In genomic region chr9:18821794-18822193, GRCh38 we compare ENCODE assay signal across 13 cellular contexts.
DNase-seq lines count a peak whose midpoint lies in the region; ATAC-seq and TF ChIP-seq lines count a peak whose summit lies in the region.
"Had no signal": no experiment of that assay in that cellular context is flagged by ENCODE, and none has a peak within 500 bp of the region (broad histone marks: within the 10 kb centered on the region; RNA-seq: fewer than 3 reads in every experiment).

No MANE protein-coding gene starts in this region.

- no peak for TF ChIP-seq CTCF in kidney epithelial cell (IDR thresholded peaks at IDR 0.05; ENCODE audit: insufficient read depth, low read length, poor library complexity, severe bottlenecking)
- TF ChIP-seq CTCF in CD8-positive, alpha-beta T cell (IDR thresholded peaks at IDR 0.05) = no peak

- H3K9me3 Mint-ChIP-seq in CD8-positive, alpha-beta T cell = no peaks in the 10 kb centered on the region
- H3K9me3 Mint-ChIP-seq: mesothelial cell of epicardium had no signal

- peaks cover 1% of the 10 kb centered on the region for H3K36me3 ChIP-seq in kidney epithelial cell (ENCODE audit: control insufficient read depth, insufficient read depth, low read length)
- H3K36me3 ChIP-seq in effector memory CD4-positive, alpha-beta T cell (ENCODE audit: control insufficient read depth, insufficient read depth, low read length) = no peaks in the 10 kb centered on the region
- no peaks in the 10 kb centered on the region for H3K36me3 ChIP-seq in CD8-positive, alpha-beta T cell (ENCODE audit: insufficient read depth, low read length)
- H3K36me3 ChIP-seq: SJSA1 had no signal

- H3K9me3 ChIP-seq in effector memory CD4-positive, alpha-beta T cell (ENCODE audit: control insufficient read depth, low read length) = no peaks in the 10 kb centered on the region
- H3K9me3 ChIP-seq in CD8-positive, alpha-beta T cell (ENCODE audit: low read length) = no peaks in the 10 kb centered on the region
- H3K9me3 ChIP-seq: SJSA1 had no signal

- H3K36me3 Mint-ChIP-seq in CD8-positive, alpha-beta T cell = no peaks in the 10 kb centered on the region

- POLR2A ChIA-PET in CD8-positive, alpha-beta T cell (lab: Charles Lee) = no interaction called here

- no peak for ATAC-seq in CD8-positive, alpha-beta T cell
- ATAC-seq: GM12878 had no signal

- no peaks in the 10 kb centered on the region for H3K4me1 ChIP-seq in effector memory CD4-positive, alpha-beta T cell (ENCODE audit: control insufficient read depth, insufficient read depth, low read length, poor library complexity, severe bottlenecking)
- peaks cover 9% of the 10 kb centered on the region for H3K4me1 ChIP-seq in CD8-positive, alpha-beta T cell (ENCODE audit: insufficient read depth, low read length)
- H3K4me1 ChIP-seq: SJSA1 had no signal

- H3K27ac ChIP-seq in substantia nigra (ENCODE audit: low read depth, low read length, poor library complexity, severe bottlenecking) = no peak overlapping the region
- no peak overlapping the region for H3K27ac ChIP-seq in effector memory CD4-positive, alpha-beta T cell (ENCODE audit: insufficient read depth, low read length, poor library complexity, severe bottlenecking)
- no peak overlapping the region for H3K27ac ChIP-seq in CD8-positive, alpha-beta T cell (ENCODE audit: low read depth, low read length)
- H3K27ac ChIP-seq: SJSA1 had no signal

- H3K27me3 ChIP-seq in kidney epithelial cell (ENCODE audit: control insufficient read depth, insufficient read depth, low read length) = no peaks in the 10 kb centered on the region
- H3K27me3 ChIP-seq in effector memory CD4-positive, alpha-beta T cell (replicated peaks; ENCODE audit: control insufficient read depth, insufficient read depth, low read length, poor library complexity, severe bottlenecking) = no peaks in the 10 kb centered on the region
- no peaks in the 10 kb centered on the region for H3K27me3 ChIP-seq in CD8-positive, alpha-beta T cell (ENCODE audit: insufficient read depth, low read length)
- H3K27me3 ChIP-seq: SJSA1 had no signal

- TF ChIP-seq EP300 in Ishikawa (IDR thresholded peaks at IDR 0.05; ENCODE audit: borderline replicate concordance) = 0 out of 2 replicates have a peak, but pooled peaks have one; percentile 37

- peaks cover 8% of the 10 kb centered on the region for H3K4me1 Mint-ChIP-seq in CD8-positive, alpha-beta T cell (ENCODE audit: low read depth)

- no peak overlapping the region for H3K4me3 Mint-ChIP-seq in CD8-positive, alpha-beta T cell
- H3K4me3 Mint-ChIP-seq: mesothelial cell of epicardium had no signal

- DNase-seq in DMS53 treated with DMSO at 0.1 percent for 48 hours (lab: John Stamatoyannopoulos, UW; ENCODE audit: unreplicated experiment) (peak; percentile 84), RPMI7951 (ENCODE audit: low read depth) (peak; percentile 47), kidney epithelial cell (ENCODE audit: low read depth) (peak; percentile 23), substantia nigra (lab: John Stamatoyannopoulos, UW) (no peak), OCI-M1 (lab: John Stamatoyannopoulos, UW) (no peak)
- DNase-seq in effector memory CD4-positive, alpha-beta T cell = no peak
- no peak for DNase-seq in CD8-positive, alpha-beta T cell
- DNase-seq: activated T-cell treated with anti-CD3 and anti-CD28 coated beads, Interleukin-2, amount 50 U/mL, for 1 hour; NCI-H226 had no signal

- no peak for TF ChIP-seq RAD21 in Ishikawa (IDR thresholded peaks at IDR 0.05; ENCODE audit: low read depth)

- intact Hi-C loops in CD8-positive, alpha-beta T cell (cut with DNase I, micrococcal nuclease) = no loop called here

- no peak overlapping the region for H3K27ac Mint-ChIP-seq in CD8-positive, alpha-beta T cell
- H3K27ac Mint-ChIP-seq: mesothelial cell of epicardium had no signal

- H3K4me3 ChIP-seq in kidney epithelial cell (ENCODE audit: low read depth, low read length) = no peak overlapping the region
- H3K4me3 ChIP-seq in effector memory CD4-positive, alpha-beta T cell (ENCODE audit: insufficient read depth, low read depth, low read length, poor library complexity, severe bottlenecking) = no peak overlapping the region
- no peak overlapping the region for H3K4me3 ChIP-seq in CD8-positive, alpha-beta T cell (ENCODE audit: low read depth, low read length)
- H3K4me3 ChIP-seq: GM12878, SJSA1 had no signal

- CTCF ChIA-PET in CD8-positive, alpha-beta T cell (lab: Charles Lee) = no interaction called here

- no peaks in the 10 kb centered on the region for H3K27me3 Mint-ChIP-seq in CD8-positive, alpha-beta T cell (ENCODE audit: low read depth)

TF ChIP-seq in Ishikawa, 13 proteins besides CTCF, POLR2A, EP300 and RAD21:
- TF ChIP-seq EGR1 (IDR thresholded peaks at IDR 0.05) (no peak), TAF1 (IDR thresholded peaks at IDR 0.05; ENCODE audit: low read depth) (no peak), FOXM1 (IDR thresholded peaks at IDR 0.05; ENCODE audit: borderline replicate concordance, low read depth) (no peak), TCF12 (IDR thresholded peaks at IDR 0.05; ENCODE audit: low read depth) (no peak), CEBPB (IDR thresholded peaks at IDR 0.05) (no peak), CREB1 (IDR thresholded peaks at IDR 0.05; ENCODE audit: low read depth) (no peak), YY1 (IDR thresholded peaks at IDR 0.05; ENCODE audit: low read depth) (no peak)
- TF ChIP-seq, protein P1, sequence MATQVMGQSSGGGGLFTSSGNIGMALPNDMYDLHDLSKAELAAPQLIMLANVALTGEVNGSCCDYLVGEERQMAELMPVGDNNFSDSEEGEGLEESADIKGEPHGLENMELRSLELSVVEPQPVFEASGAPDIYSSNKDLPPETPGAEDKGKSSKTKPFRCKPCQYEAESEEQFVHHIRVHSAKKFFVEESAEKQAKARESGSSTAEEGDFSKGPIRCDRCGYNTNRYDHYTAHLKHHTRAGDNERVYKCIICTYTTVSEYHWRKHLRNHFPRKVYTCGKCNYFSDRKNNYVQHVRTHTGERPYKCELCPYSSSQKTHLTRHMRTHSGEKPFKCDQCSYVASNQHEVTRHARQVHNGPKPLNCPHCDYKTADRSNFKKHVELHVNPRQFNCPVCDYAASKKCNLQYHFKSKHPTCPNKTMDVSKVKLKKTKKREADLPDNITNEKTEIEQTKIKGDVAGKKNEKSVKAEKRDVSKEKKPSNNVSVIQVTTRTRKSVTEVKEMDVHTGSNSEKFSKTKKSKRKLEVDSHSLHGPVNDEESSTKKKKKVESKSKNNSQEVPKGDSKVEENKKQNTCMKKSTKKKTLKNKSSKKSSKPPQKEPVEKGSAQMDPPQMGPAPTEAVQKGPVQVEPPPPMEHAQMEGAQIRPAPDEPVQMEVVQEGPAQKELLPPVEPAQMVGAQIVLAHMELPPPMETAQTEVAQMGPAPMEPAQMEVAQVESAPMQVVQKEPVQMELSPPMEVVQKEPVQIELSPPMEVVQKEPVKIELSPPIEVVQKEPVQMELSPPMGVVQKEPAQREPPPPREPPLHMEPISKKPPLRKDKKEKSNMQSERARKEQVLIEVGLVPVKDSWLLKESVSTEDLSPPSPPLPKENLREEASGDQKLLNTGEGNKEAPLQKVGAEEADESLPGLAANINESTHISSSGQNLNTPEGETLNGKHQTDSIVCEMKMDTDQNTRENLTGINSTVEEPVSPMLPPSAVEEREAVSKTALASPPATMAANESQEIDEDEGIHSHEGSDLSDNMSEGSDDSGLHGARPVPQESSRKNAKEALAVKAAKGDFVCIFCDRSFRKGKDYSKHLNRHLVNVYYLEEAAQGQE (IDR thresholded peaks at IDR 0.05; ENCODE audit: low read depth) = no peak
- TF ChIP-seq, protein P2, sequence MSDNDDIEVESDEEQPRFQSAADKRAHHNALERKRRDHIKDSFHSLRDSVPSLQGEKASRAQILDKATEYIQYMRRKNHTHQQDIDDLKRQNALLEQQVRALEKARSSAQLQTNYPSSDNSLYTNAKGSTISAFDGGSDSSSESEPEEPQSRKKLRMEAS (IDR thresholded peaks at IDR 0.05) = no peak

Comparison
In these comparisons a context has a peak if more than half of its experiments do, and no peak if none do; other contexts are left out.
1. DNase-seq: peak in DMS53 treated with DMSO at 0.1 percent for 48 hours (single experiment), RPMI7951 (single experiment) and kidney epithelial cell (single experiment); none in substantia nigra (0 of 49), effector memory CD4-positive, alpha-beta T cell (0 of 3), CD8-positive, alpha-beta T cell (0 of 7) and OCI-M1 (single experiment).